Comparison of ENCODE assay signal across 21 cellular contexts in the genomic region with DNA sequence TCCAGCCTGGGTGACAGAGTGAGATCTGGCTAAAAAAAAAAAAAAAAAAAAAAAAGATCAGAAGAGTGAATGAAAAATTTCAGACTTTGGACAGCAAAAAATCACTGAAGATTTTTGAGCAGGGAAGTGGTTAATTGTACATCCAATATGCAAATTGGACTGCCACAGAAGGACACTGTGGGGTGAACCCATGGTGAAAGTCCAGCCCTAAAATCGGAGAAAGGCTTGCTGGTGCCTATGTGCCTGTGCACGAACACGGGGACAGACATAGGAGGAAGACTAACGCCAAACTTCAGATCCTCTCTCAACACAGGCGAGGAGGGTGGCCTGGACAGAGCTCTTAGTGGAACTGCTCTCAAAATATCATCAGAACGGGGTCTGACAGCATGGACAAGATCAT.
DNase-seq lines count a peak whose midpoint lies in the region; ATAC-seq, FAIRE-seq and TF ChIP-seq lines count a peak whose summit lies in the region.
"Had no signal": no experiment of that assay in that cellular context is flagged by ENCODE, and none has a peak within 500 bp of the region (broad histone marks: within the 10 kb centered on the region; RNA-seq: fewer than 3 reads in every experiment).

No MANE protein-coding gene starts in this region.

- H2AFZ ChIP-seq in K562 (ENCODE audit: low read depth, low read length) (no peak overlapping the region), PC-9 (no peak overlapping the region)

- H3K79me2 ChIP-seq in K562 (ENCODE audit: control insufficient read depth, insufficient read depth, low read length) (no peaks in the 10 kb centered on the region), PC-9 (ENCODE audit: low read depth) (no peaks in the 10 kb centered on the region)

- no peak for TF ChIP-seq EP300 in K562 (IDR thresholded peaks at IDR 0.05; ENCODE audit: low read length)

- CTCF ChIA-PET in K562 (lab: Yijun Ruan, JAX; ENCODE audit: low intra/inter-chr PET ratio) (interaction anchor here (0.7 kb wide), 1 partner anchor 403 kb away, joined by 3 read pairs; no protein-coding TSS in a partner anchor), PC-9 (lab: Charles Lee) (no interaction called here)

- H3K27me3 ChIP-seq in right cardiac atrium (ENCODE audit: control insufficient read depth, insufficient read depth), result no peaks in the 10 kb centered on the region
- peaks cover 4 to 18% of the 10 kb centered on the region in 2 experiments; a peak in 3 of 5 replicates for H3K27me3 ChIP-seq in K562 (ENCODE audit: control insufficient read depth in 2 of 2, insufficient read depth in 2 of 2, low read length in 2 of 2)
- H3K27me3 ChIP-seq in PC-9 (ENCODE audit: insufficient read depth, low read depth), result peaks cover 67% of the 10 kb centered on the region
- H3K27me3 ChIP-seq: BLaER1 treated with 17β-estradiol and CSF1 and Interleukin-3, amounts not matched to agents 10 nM and 100 nM had no signal

- H3K9me3 ChIP-seq in right cardiac atrium (ENCODE audit: control insufficient read depth, low read length), result no peaks in the 10 kb centered on the region
- no peaks in the 10 kb centered on the region for H3K9me3 ChIP-seq in K562 (replicated peaks; ENCODE audit: control insufficient read depth, insufficient read depth, low read depth, low read length)
- H3K9me3 ChIP-seq in PC-9 (ENCODE audit: insufficient read depth, low read depth), result no peaks in the 10 kb centered on the region
- H3K9me3 ChIP-seq: A549, Caco-2 had no signal

- DNase-seq in cardiac septum (ENCODE audit: low spot score), result peak; percentile 68
- DNase-seq in right cardiac atrium, result no peak
- DNase-seq in K562 (ENCODE audit: extremely low read depth in 1 of 4, low spot score in 3 of 4), result no peak
- DNase-seq in left lobe of liver (ENCODE audit: low spot score), result no peak
- peak; percentile 7 for DNase-seq in superior temporal gyrus (ENCODE audit: extremely low spot score)
- DNase-seq in PC-9, result no peak
- DNase-seq: AML-193; Caco-2; Calu3; CD4-positive, alpha-beta T cell; CD8-positive, alpha-beta T cell; DMS79 treated with DMSO at 0.1 percent for 48 hours; GF-D8 had no signal

- H3K4me3 ChIP-seq in right cardiac atrium (ENCODE audit: low read length) (no peak overlapping the region), K562 (no peak overlapping the region), PC-9 (no peak overlapping the region)
- H3K4me3 ChIP-seq: A549; BLaER1 treated with 17β-estradiol and CSF1 and Interleukin-3, amounts not matched to agents 10 nM and 100 nM had no signal

- no peak for TF ChIP-seq POLR2A in K562 (conservative IDR thresholded peaks at IDR 0.05)

- no peak for TF ChIP-seq RAD21 in K562 (CRISPR knock-in tag; conservative IDR thresholded peaks at IDR 0.05 in 1 of 2, IDR thresholded peaks at IDR 0.05 in 1 of 2)

- in situ Hi-C loops in K562 (cut with MboI), result no loop called here

- FAIRE-seq in K562 (lab: Jason Lieb, UNC), result peak; percentile 52
- FAIRE-seq: A549, D721Med, G401.6, GM12891 had no signal

- H3K4me2 ChIP-seq in K562 (ENCODE audit: insufficient read depth, low read length) (no peak overlapping the region), PC-9 (no peak overlapping the region)
- H3K4me2 ChIP-seq: A549; BLaER1 treated with 17β-estradiol and CSF1 and Interleukin-3, amounts not matched to agents 10 nM and 100 nM had no signal

- 91% methylated on average over 6 of the region's 6 CpGs for WGBS in right cardiac atrium
- 5% methylated on average over 6 of the region's 6 CpGs for WGBS in K562 (ENCODE audit: insufficient coverage, low coverage, missing lambda C conversion rate)

- TF ChIP-seq CTCF in K562 (IDR thresholded peaks at IDR 0.05 in 2 of 3, conservative IDR thresholded peaks at IDR 0.05 in 1 of 3; ENCODE audit: insufficient read depth in 2 of 3, low read depth in 1 of 3, low read length in 3 of 3) (no peak), PC-9 (conservative IDR thresholded peaks at IDR 0.05) (no peak)

- POLR2A ChIA-PET in K562 (lab: Yijun Ruan, JAX), result no interaction called here
- POLR2A ChIA-PET in PC-9 (lab: Charles Lee; ENCODE audit: unreplicated experiment), result no interaction called here

- no peaks in the 10 kb centered on the region for H3K9me2 ChIP-seq in PC-9 (ENCODE audit: insufficient read depth)

- H4K20me1 ChIP-seq in K562 (replicated peaks; ENCODE audit: control insufficient read depth, insufficient read depth, low read length), result no peaks in the 10 kb centered on the region
- no peaks in the 10 kb centered on the region for H4K20me1 ChIP-seq in PC-9 (ENCODE audit: insufficient read depth)

- no TSS peak for BruUV-seq in K562 (replicated peaks; lab: Mats Ljungman, UMichigan)
- no TSS peak for BruUV-seq in PC-9 (replicated peaks; lab: Mats Ljungman, UMichigan)

- H3K9ac ChIP-seq in K562 (ENCODE audit: insufficient read depth in 1 of 2, low read depth in 2 of 2, low read length in 2 of 2), result no peak overlapping the region
- H3K9ac ChIP-seq: BLaER1 treated with 17β-estradiol and CSF1 and Interleukin-3, amounts not matched to agents 10 nM and 100 nM had no signal

- no peaks in the 10 kb centered on the region for H3K9me1 ChIP-seq in K562 (ENCODE audit: control insufficient read depth, insufficient read depth, low read length)

- intact Hi-C loops in cardiac septum (cut with DNase I), result no loop called here
- intact Hi-C loops in right cardiac atrium (cut with DNase I), result no loop called here
- intact Hi-C loops in K562 (cut with micrococcal nuclease), result no loop called here
- intact Hi-C loops in PC-9 (cut with micrococcal nuclease; ENCODE audit: unreplicated experiment), result no loop called here

- H3K27ac ChIP-seq in right cardiac atrium (ENCODE audit: low read length) (no peak overlapping the region), K562 (ENCODE audit: extremely low read depth, low read depth, low read length) (no peak overlapping the region), PC-9 (no peak overlapping the region)
- H3K27ac ChIP-seq: 22Rv1; A549; BLaER1 treated with 17β-estradiol and CSF1 and Interleukin-3, amounts not matched to agents 10 nM and 100 nM; C4-2B had no signal

- H3K36me3 ChIP-seq in K562 (ENCODE audit: control insufficient read depth, insufficient read depth, low read length) (no peaks in the 10 kb centered on the region), PC-9 (ENCODE audit: low read depth) (no peaks in the 10 kb centered on the region)

- no peaks in the 10 kb centered on the region for H3F3A ChIP-seq in PC-9 (ENCODE audit: insufficient read depth, low read depth)

- H3K4me1 ChIP-seq in right cardiac atrium (ENCODE audit: control insufficient read depth, insufficient read depth, low read length) (peaks cover 3% of the 10 kb centered on the region), K562 (replicated peaks in 1 of 2; ENCODE audit: control insufficient read depth in 2 of 2, insufficient read depth in 2 of 2, low read length in 2 of 2) (peaks cover 0 to 5% of the 10 kb centered on the region in 2 experiments; a peak in 2 of 5 replicates), PC-9 (replicated peaks; ENCODE audit: insufficient read depth) (no peaks in the 10 kb centered on the region)
- H3K4me1 ChIP-seq: A549, Caco-2 had no signal

- no peak for ATAC-seq in right cardiac atrium
- ATAC-seq in K562, result no peak
- peak; percentile 71 for ATAC-seq in left lobe of liver
- ATAC-seq in GM18517 (IDR thresholded peaks at IDR 0.05; ENCODE audit: unreplicated experiment), result no peak
- ATAC-seq: A549; CD8-positive, alpha-beta T cell had no signal

TF ChIP-seq in K562, 482 proteins besides CTCF, POLR2A, EP300 and RAD21 (continues in another document):
- TF ChIP-seq, protein P1, sequence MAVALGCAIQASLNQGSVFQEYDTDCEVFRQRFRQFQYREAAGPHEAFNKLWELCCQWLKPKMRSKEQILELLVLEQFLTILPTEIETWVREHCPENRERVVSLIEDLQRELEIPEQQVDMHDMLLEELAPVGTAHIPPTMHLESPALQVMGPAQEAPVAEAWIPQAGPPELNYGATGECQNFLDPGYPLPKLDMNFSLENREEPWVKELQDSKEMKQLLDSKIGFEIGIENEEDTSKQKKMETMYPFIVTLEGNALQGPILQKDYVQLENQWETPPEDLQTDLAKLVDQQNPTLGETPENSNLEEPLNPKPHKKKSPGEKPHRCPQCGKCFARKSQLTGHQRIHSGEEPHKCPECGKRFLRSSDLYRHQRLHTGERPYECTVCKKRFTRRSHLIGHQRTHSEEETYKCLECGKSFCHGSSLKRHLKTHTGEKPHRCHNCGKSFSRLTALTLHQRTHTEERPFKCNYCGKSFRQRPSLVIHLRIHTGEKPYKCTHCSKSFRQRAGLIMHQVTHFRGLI (CRISPR knock-in tag; IDR thresholded peaks at IDR 0.05), result no peak
- no peak for TF ChIP-seq POLR2H (tag; IDR thresholded peaks at IDR 0.05; ENCODE audit: low read depth)

Comparison
In these comparisons a context has a peak if more than half of its experiments do, and no peak if none do; other contexts are left out.
1. DNase-seq: peak in cardiac septum (single experiment) and superior temporal gyrus (single experiment); none in right cardiac atrium (0 of 3), K562 (0 of 4), left lobe of liver (single experiment) and PC-9 (0 of 2).